ENCODE assay signal across 2 cellular contexts in genomic region chr20:62141397-62142251, GRCh38.
A peak's percentile ranks its signal among the peaks of the same experiment; 100 is the strongest.
TF ChIP-seq lines count a peak whose summit lies in the region.

No MANE protein-coding gene starts in this region.

TF ChIP-seq in GM12878, 131 proteins besides CTCF, POLR2A, EP300 and RAD21:
- TF ChIP-seq YY1 (IDR thresholded peaks at IDR 0.05; ENCODE audit: low read depth, low read length), result 0 out of 2 replicates have a peak, but pooled peaks have one; percentile 28
- peak; percentile 19; the same call in 1 of the 2 replicates for TF ChIP-seq MAX (IDR thresholded peaks at IDR 0.05; ENCODE audit: low read depth, low read length)
- TF ChIP-seq MXI1 (IDR thresholded peaks at IDR 0.05; ENCODE audit: low read depth, low read length), result 0 out of 2 replicates have a peak, but pooled peaks have one; percentile 49
- TF ChIP-seq SMC3 (IDR thresholded peaks at IDR 0.05; ENCODE audit: borderline replicate concordance, low read length), result peak; percentile 30; the same call in 1 of the 2 replicates
- TF ChIP-seq JUNB (IDR thresholded peaks at IDR 0.05), result no peak
- no peak for TF ChIP-seq ZBED1 (IDR thresholded peaks at IDR 0.05; ENCODE audit: borderline replicate concordance)
- no peak for TF ChIP-seq MTA3 (IDR thresholded peaks at IDR 0.05; ENCODE audit: borderline replicate concordance, low read length)
- TF ChIP-seq TCF3 (IDR thresholded peaks at IDR 0.05; ENCODE audit: borderline replicate concordance, insufficient read depth, low read depth, low read length), result no peak

TF ChIP-seq in HepG2, 621 proteins besides CTCF, POLR2A, EP300 and RAD21 (continues in another document):
- TF ChIP-seq ZNF512 (CRISPR knock-in tag; IDR thresholded peaks at IDR 0.05), result peak; percentile 40; the same call in 1 of the 2 replicates
- no peak for TF ChIP-seq HNRNPK (IDR thresholded peaks at IDR 0.05; ENCODE audit: low read depth, low read length, poor library complexity, severe bottlenecking)
- peak; percentile 81; the same call in 1 of the 2 replicates for TF ChIP-seq ZNF83 (CRISPR knock-in tag; IDR thresholded peaks at IDR 0.05; ENCODE audit: borderline replicate concordance)
- no peak for TF ChIP-seq MTA3 (CRISPR knock-in tag; IDR thresholded peaks at IDR 0.05)
- TF ChIP-seq RARA (CRISPR knock-in tag; IDR thresholded peaks at IDR 0.05), result peak; percentile 47; the same call in 1 of the 2 replicates
- TF ChIP-seq THAP11 (CRISPR knock-in tag; IDR thresholded peaks at IDR 0.05), result peak; percentile 34; the same call in 1 of the 2 replicates
- no peak for TF ChIP-seq ZKSCAN1 (IDR thresholded peaks at IDR 0.05; ENCODE audit: low read length)
- no peak for TF ChIP-seq NONO (IDR thresholded peaks at IDR 0.05)
- TF ChIP-seq NONO (CRISPR knock-in tag; conservative IDR thresholded peaks at IDR 0.05), result 0 out of 2 replicates have a peak, but pooled peaks have one; percentile 55
- peak; percentile 68; the same call in 1 of the 2 replicates for TF ChIP-seq ZNF317 (CRISPR knock-in tag; IDR thresholded peaks at IDR 0.05)
- peak; percentile 4; the same call in 1 of the 2 replicates for TF ChIP-seq PAF1 (CRISPR knock-in tag; IDR thresholded peaks at IDR 0.05)
- TF ChIP-seq ZBTB7B (CRISPR knock-in tag; IDR thresholded peaks at IDR 0.05), result peak; percentile 34; the same call in 1 of the 2 replicates
- TF ChIP-seq HIC2 (CRISPR knock-in tag; IDR thresholded peaks at IDR 0.05; ENCODE audit: low read depth), result no peak
- TF ChIP-seq TBX2 (CRISPR knock-in tag; IDR thresholded peaks at IDR 0.05; ENCODE audit: borderline replicate concordance), result peak; percentile 60
- 0 out of 2 replicates have a peak, but pooled peaks have one; percentile 13 for TF ChIP-seq NRL (CRISPR knock-in tag; IDR thresholded peaks at IDR 0.05; ENCODE audit: borderline replicate concordance)
- TF ChIP-seq FOXO1 (CRISPR knock-in tag; IDR thresholded peaks at IDR 0.05), result no peak
- TF ChIP-seq GMEB1 (CRISPR knock-in tag; IDR thresholded peaks at IDR 0.05; ENCODE audit: borderline replicate concordance), result peak; percentile 56; the same call in 1 of the 2 replicates
- peak; percentile 79 for TF ChIP-seq XRCC5 (optimal IDR thresholded peaks at IDR 0.05; ENCODE audit: low read length)
- TF ChIP-seq ZBED4 (CRISPR knock-in tag; IDR thresholded peaks at IDR 0.05; ENCODE audit: borderline replicate concordance), result 0 out of 2 replicates have a peak, but pooled peaks have one; percentile 51
- TF ChIP-seq SPEN (CRISPR knock-in tag; IDR thresholded peaks at IDR 0.05; ENCODE audit: low read depth), result peak; percentile 77
- peak; percentile 19; the same call in 1 of the 2 replicates for TF ChIP-seq ZHX1 (CRISPR knock-in tag; IDR thresholded peaks at IDR 0.05; ENCODE audit: low read depth)
- TF ChIP-seq ZNF260 (CRISPR knock-in tag; IDR thresholded peaks at IDR 0.05; ENCODE audit: borderline replicate concordance, low read depth), result 0 out of 2 replicates have a peak, but pooled peaks have one; percentile 42
- 0 out of 2 replicates have a peak, but pooled peaks have one; percentile 36 for TF ChIP-seq BRD4 (CRISPR knock-in tag; IDR thresholded peaks at IDR 0.05)
- no peak for TF ChIP-seq TBX3 (IDR thresholded peaks at IDR 0.05; ENCODE audit: borderline replicate concordance)
- 0 out of 2 replicates have a peak, but pooled peaks have one; percentile 22 for TF ChIP-seq HOXD1 (CRISPR knock-in tag; IDR thresholded peaks at IDR 0.05)
- peak; percentile 46 for TF ChIP-seq TARDBP (CRISPR knock-in tag; IDR thresholded peaks at IDR 0.05)
- no peak; the same call in none of the 2 replicates for TF ChIP-seq SNAI1 (CRISPR knock-in tag; IDR thresholded peaks at IDR 0.05; ENCODE audit: borderline replicate concordance)
- TF ChIP-seq KDM2A (CRISPR knock-in tag; IDR thresholded peaks at IDR 0.05; ENCODE audit: borderline replicate concordance, low read depth), result peak; percentile 31; the same call in 1 of the 2 replicates
- TF ChIP-seq SALL2 (CRISPR knock-in tag; IDR thresholded peaks at IDR 0.05), result 0 out of 2 replicates have a peak, but pooled peaks have one; percentile 45
- peak; percentile 30 for TF ChIP-seq TEAD3 (CRISPR knock-in tag; optimal IDR thresholded peaks at IDR 0.05; ENCODE audit: borderline replicate concordance)
- TF ChIP-seq POLR2G (IDR thresholded peaks at IDR 0.05; ENCODE audit: low read depth, low read length), result 0 out of 2 replicates have a peak, but pooled peaks have one; percentile 15
- peak; percentile 63 for TF ChIP-seq ZNF687 (CRISPR knock-in tag; IDR thresholded peaks at IDR 0.05)
- TF ChIP-seq MTA1 (CRISPR knock-in tag; IDR thresholded peaks at IDR 0.05; ENCODE audit: borderline replicate concordance), result no peak; the same call in 1 of the 2 replicates
- peak; percentile 40; the same call in 1 of the 2 replicates for TF ChIP-seq ZNF121 (CRISPR knock-in tag; IDR thresholded peaks at IDR 0.05)
